12 cellular contexts compared by ENCODE assay signal in genomic region chr6:8100159-8100854, GRCh38. TPM values are rescaled to one million over a fixed set of nuclear protein-coding genes. Genes with fewer than 3 reads are reported as not detected.
DNase-seq lines count a peak whose midpoint lies in the region; ATAC-seq, FAIRE-seq and TF ChIP-seq lines count a peak whose summit lies in the region.
"Had no signal": no experiment of that assay in that cellular context is flagged by ENCODE, and none has a peak within 500 bp of the region (broad histone marks: within the 10 kb centered on the region; RNA-seq: fewer than 3 reads in every experiment).

No MANE protein-coding gene starts in this region.

- H3K27me3 ChIP-seq in foreskin keratinocyte = no peaks in the 10 kb centered on the region
- no peaks in the 10 kb centered on the region for H3K27me3 ChIP-seq in sigmoid colon

- POLR2A ChIA-PET in A549 (lab: Yijun Ruan, JAX) = no interaction called here

- CTCF ChIA-PET in A549 (lab: Yijun Ruan, JAX) = no interaction called here

- no peak for DNase-seq in A549 (ENCODE audit: low read depth in 1 of 2, low spot score in 1 of 2)
- no peak for DNase-seq in SK-N-MC (ENCODE audit: low read depth, low spot score)
- DNase-seq in epithelial cell of prostate (ENCODE audit: low read depth, low spot score) = no peak
- DNase-seq in HTR-8/SVneo (ENCODE audit: insufficient read length, low spot score) = no peak
- no peak for DNase-seq in foreskin keratinocyte
- no peak for DNase-seq in sigmoid colon
- DNase-seq: cerebellar nuclear complex, left cardiac atrium, NCI-H1436, nucleus accumbens had no signal

- WGBS in A549 (ENCODE audit: missing lambda C conversion rate) = 91% methylated on average over 8 of the region's 8 CpGs
- 94 to 95% methylated on average over 8 of the region's 8 CpGs for WGBS in sigmoid colon, 2 donors

- H3K27ac ChIP-seq in A549 (peak overlapping the region in 1 of 2 experiments; percentile 34; a peak in 3 of 6 replicates), SK-N-MC (peak overlapping the region; percentile 80), epithelial cell of prostate (peak overlapping the region; percentile 23), foreskin keratinocyte (no peak overlapping the region), sigmoid colon (no peak overlapping the region)

- TF ChIP-seq CTCF in A549 (IDR thresholded peaks at IDR 0.05) (no peak), foreskin keratinocyte (conservative IDR thresholded peaks at IDR 0.05) (no peak), sigmoid colon (IDR thresholded peaks at IDR 0.05) (no peak)

- peak overlapping the region; percentile 62; the same call in 2 of the 3 replicates for H3K4me3 ChIP-seq in A549
- H3K4me3 ChIP-seq in GM08714 (ENCODE audit: low read length) = peak overlapping the region; percentile 8; the same call in 1 of the 2 replicates
- peak overlapping the region; percentile 56 for H3K4me3 ChIP-seq in SK-N-MC
- H3K4me3 ChIP-seq in sigmoid colon = no peak overlapping the region

- H3K4me1 ChIP-seq in A549 (peaks cover 11% of the 10 kb centered on the region; the same call in 2 of the 3 replicates), foreskin keratinocyte (peaks cover 7% of the 10 kb centered on the region), sigmoid colon (peaks cover 0 to 9% (median 8%) of the 10 kb centered on the region in 4 donors)

- no peak overlapping the region for H3K9ac ChIP-seq in SK-N-MC (ENCODE audit: insufficient read length)

- ATAC-seq in A549 (no peak), GM21723 (IDR thresholded peaks at IDR 0.05; ENCODE audit: unreplicated experiment) (no peak), foreskin keratinocyte (no peak)
- ATAC-seq: left cardiac atrium had no signal

- TF ChIP-seq RAD21 in A549 (conservative IDR thresholded peaks at IDR 0.05 in 1 of 2, IDR thresholded peaks at IDR 0.05 in 1 of 2) = no peak

- intact Hi-C loops in sigmoid colon (cut with DNase I) = no loop called here

- H3K36me3 ChIP-seq in SK-N-MC (ENCODE audit: insufficient read depth, low read length) (peaks cover 49% of the 10 kb centered on the region), sigmoid colon (peaks cover 0 to 20% (median 2%) of the 10 kb centered on the region in 4 donors)

- TF ChIP-seq EP300 in A549 (IDR thresholded peaks at IDR 0.05) (no peak), sigmoid colon (IDR thresholded peaks at IDR 0.05) (no peak)

- H3K4me2 ChIP-seq in A549 = peak overlapping the region; percentile 87

- H3K9me3 ChIP-seq in A549 (no peaks in the 10 kb centered on the region), SK-N-MC (ENCODE audit: low read depth, low read length) (no peaks in the 10 kb centered on the region; the same call in 1 of the 2 replicates), sigmoid colon (no peaks in the 10 kb centered on the region)

- TF ChIP-seq POLR2A in A549 (IDR thresholded peaks at IDR 0.05; ENCODE audit: low read length) = no peak
- TF ChIP-seq POLR2A in sigmoid colon (IDR thresholded peaks at IDR 0.05) = no peak

- no peak for FAIRE-seq in A549 (lab: Jason Lieb, UNC)
- no peak for FAIRE-seq in HTR-8/SVneo (lab: Jason Lieb, UNC)

TF ChIP-seq in A549, 52 proteins besides CTCF, POLR2A, EP300 and RAD21:
- TF ChIP-seq HES2 (IDR thresholded peaks at IDR 0.05) (no peak), TFCP2L1 (CRISPR knock-in tag; IDR thresholded peaks at IDR 0.05) (no peak), MAZ (IDR thresholded peaks at IDR 0.05; ENCODE audit: borderline replicate concordance, low read depth, low read length) (no peak), E2F6 (IDR thresholded peaks at IDR 0.05; ENCODE audit: borderline replicate concordance, low read depth) (no peak)

RNA-seq across cellular contexts. Expression of gene EEF1E1, which starts 2.0 kb away (rescaled TPM):
- 107 and 122 TPM in 2 replicates for polyA plus RNA-seq in A549 (2011; rRNA removed)
- 65.0 and 75.5 TPM in 2 replicates for polyA plus RNA-seq in A549 (2012; cell fraction: cytosol; rRNA removed)
- 21.4 and 22.0 TPM in 2 replicates for polyA plus RNA-seq in A549 (2012; cell fraction: nucleus; rRNA removed)
- polyA plus RNA-seq in A549 (2017; fragmentation: RNase III; extraction: RNeasy Plus Mini Kit Qiagen cat#74134 plus additional on column Dnase treatment) = 114 to 132 TPM (median 119 TPM) in 3 replicates
- 23.0 and 24.5 TPM in 2 replicates for polyA minus RNA-seq in A549 (2011; rRNA and poly(A)+ RNA removed)
- 57.7 and 58.1 TPM in 2 replicates for total RNA-seq in foreskin keratinocyte
- polyA plus RNA-seq in foreskin keratinocyte = 62.1 and 63.4 TPM in 2 replicates
- total RNA-seq in sigmoid colon = 10 to 100 TPM; 12.5 to 36.7 (median 25.5) TPM
- polyA plus RNA-seq in sigmoid colon = 10 to 100 TPM; 11.4 to 31.5 (median 20.6) TPM

RNA-seq across cellular contexts. Expression of gene BLOC1S5, which starts 36.1 kb away (rescaled TPM):
- polyA plus RNA-seq in A549 (2011; rRNA removed) (7.9 and 10.8 TPM in 2 replicates), A549 (2017; fragmentation: RNase III; extraction: RNeasy Plus Mini Kit Qiagen cat#74134 plus additional on column Dnase treatment) (8.1 to 10.2 TPM (median 8.3 TPM) in 3 replicates), foreskin keratinocyte (4.3 and 4.7 TPM in 2 replicates), sigmoid colon (10 to 100 TPM in 2 of 3 donors, 1 to 10 TPM in 1; 5.5 to 12.3 (median 10.2) TPM)
- 1.9 and 2.5 TPM in 2 replicates for polyA plus RNA-seq in A549 (2012; cell fraction: cytosol; rRNA removed)
- polyA plus RNA-seq in A549 (2012; cell fraction: nucleus; rRNA removed) = 0.78 and 1.2 TPM in 2 replicates
- 2.9 and 3.3 TPM in 2 replicates for polyA minus RNA-seq in A549 (2011; rRNA and poly(A)+ RNA removed)
- total RNA-seq in foreskin keratinocyte (11.5 TPM in 2 replicates), sigmoid colon (10 to 100 TPM; 10.8 to 16.2 (median 12.8) TPM)

Comparison
In these comparisons a context has a peak if more than half of its experiments do, and no peak if none do; other contexts are left out.
1. H3K27ac ChIP-seq: peak in SK-N-MC (single experiment) and epithelial cell of prostate (single experiment); none in foreskin keratinocyte (single experiment) and sigmoid colon (0 of 4).
2. H3K4me3 ChIP-seq: peak in A549 (single experiment), GM08714 (single experiment) and SK-N-MC (single experiment); none in sigmoid colon (0 of 4).